23 cellular contexts compared by ENCODE assay signal in the genomic region with DNA sequence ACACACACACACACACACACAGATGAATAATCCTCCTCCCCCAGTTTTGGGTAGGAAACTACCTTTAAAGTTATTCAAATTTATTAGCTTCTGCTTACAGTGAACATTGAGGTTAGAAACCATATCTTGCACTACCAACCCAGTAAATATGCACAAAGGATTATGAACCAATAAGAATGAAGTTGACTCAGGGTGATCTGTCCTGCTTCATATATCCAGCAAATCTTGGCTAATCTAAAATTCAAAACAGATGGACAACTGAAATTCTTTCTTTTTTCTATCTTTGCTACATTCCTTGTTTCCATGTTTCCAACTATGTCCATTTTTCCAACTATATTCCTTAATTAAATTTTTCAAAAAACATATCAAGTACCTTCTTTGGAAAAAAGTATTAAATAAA.
DNase-seq lines count a peak whose midpoint lies in the region; ATAC-seq and TF ChIP-seq lines count a peak whose summit lies in the region.
"Had no signal": no experiment of that assay in that cellular context is flagged by ENCODE, and none has a peak within 500 bp of the region (broad histone marks: within the 10 kb centered on the region; RNA-seq: fewer than 3 reads in every experiment).

No MANE protein-coding gene starts in this region.

- ATAC-seq in GM18520 (IDR thresholded peaks at IDR 0.05; ENCODE audit: unreplicated experiment) = no peak
- no peak for ATAC-seq in activated T-cell treated with anti-CD3 and anti-CD28 coated beads, Interleukin-2, amount 50 U/mL, for 72 hours (replicated peaks in 1 of 2)
- ATAC-seq: activated T-cell treated with anti-CD3 and anti-CD28 coated beads, Interleukin-2, amount 50 U/mL, for 4 hours; upper lobe of right lung had no signal

- no peak overlapping the region for H3K27ac Mint-ChIP-seq in activated T-helper 1 cell treated with anti-CD3 and anti-CD28 coated beads, Interleukin-12 subunit alpha, Interleukin-12 subunit beta, Interleukin-2, Interleukin-4 antibody, amounts not matched to agents 30 ng/mL and 10 ng/mL and 1 ng/mL, durations not matched to agents 14 hours and 24 hours and 36 hours
- H3K27ac Mint-ChIP-seq in activated T-cell treated with anti-CD3 and anti-CD28 coated beads, Interleukin-2, amount 50 U/mL, for 72 hours = no peak overlapping the region
- H3K27ac Mint-ChIP-seq: activated naive CD4-positive, alpha-beta T cell treated with anti-CD3 and anti-CD28 coated beads for 36 hours; CD4-positive, alpha-beta memory T cell; naive B cell had no signal

- intact Hi-C loops in activated T-helper 1 cell treated with anti-CD3 and anti-CD28 coated beads, Interleukin-12 subunit alpha, Interleukin-12 subunit beta, Interleukin-2, Interleukin-4 antibody, amounts not matched to agents 30 ng/mL and 10 ng/mL and 1 ng/mL, durations not matched to agents 14 hours and 24 hours and 36 hours (cut with micrococcal nuclease) = no loop called here

- H3K27me3 Mint-ChIP-seq in activated T-helper 1 cell treated with anti-CD3 and anti-CD28 coated beads, Interleukin-12 subunit alpha, Interleukin-12 subunit beta, Interleukin-2, Interleukin-4 antibody, amounts not matched to agents 30 ng/mL and 10 ng/mL and 1 ng/mL, durations not matched to agents 14 hours and 24 hours and 36 hours (ENCODE audit: insufficient read depth) = peaks cover 5% of the 10 kb centered on the region
- H3K27me3 Mint-ChIP-seq in activated T-cell treated with anti-CD3 and anti-CD28 coated beads, Interleukin-2, amount 50 U/mL, for 72 hours (ENCODE audit: low read depth) = peaks cover 25% of the 10 kb centered on the region

- DNase-seq in AG10803 (ENCODE audit: low read depth) (peak; percentile 88), HS-5 (ENCODE audit: low read depth) (peak; percentile 74), fibroblast of gingiva (ENCODE audit: low read depth) (peak; percentile 85), skeletal muscle cell (ENCODE audit: low read depth) (peak; percentile 24), COLO668 (lab: John Stamatoyannopoulos, UW; ENCODE audit: unreplicated experiment) (no peak)
- DNase-seq in activated T-helper 1 cell treated with anti-CD3 and anti-CD28 coated beads, Interleukin-12 subunit alpha, Interleukin-12 subunit beta, Interleukin-2, Interleukin-4 antibody, amounts not matched to agents 30 ng/mL and 10 ng/mL and 1 ng/mL, durations not matched to agents 14 hours and 24 hours and 36 hours (ENCODE audit: low spot score) = no peak
- DNase-seq in activated T-cell treated with anti-CD3 and anti-CD28 coated beads, Interleukin-2, amount 50 U/mL, for 72 hours = no peak
- DNase-seq: activated CD4-positive, alpha-beta T cell treated with anti-CD3 and anti-CD28 coated beads for 4 hours; activated naive CD4-positive, alpha-beta T cell treated with anti-CD3 and anti-CD28 coated beads for 36 hours; activated T-cell treated with anti-CD3 and anti-CD28 coated beads, Interleukin-2, amount 50 U/mL, for 4 hours; anterior cingulate cortex; CD4-positive, alpha-beta memory T cell; cortex of kidney; foreskin melanocyte; left ventricle myocardium inferior; naive B cell; NCI-H187 treated with DMSO at 0.1 percent for 48 hours; NCI-H69; substantia nigra; T-helper 2 cell; upper lobe of right lung had no signal

- H3K4me3 ChIP-seq in AG10803 (ENCODE audit: low read length) (no peak overlapping the region), skeletal muscle cell (ENCODE audit: low read depth, low read length) (no peak overlapping the region)
- H3K4me3 ChIP-seq: left ventricle myocardium inferior, SK-N-MC, upper lobe of right lung had no signal

- no peaks in the 10 kb centered on the region for H3K4me1 Mint-ChIP-seq in activated T-helper 1 cell treated with anti-CD3 and anti-CD28 coated beads, Interleukin-12 subunit alpha, Interleukin-12 subunit beta, Interleukin-2, Interleukin-4 antibody, amounts not matched to agents 30 ng/mL and 10 ng/mL and 1 ng/mL, durations not matched to agents 14 hours and 24 hours and 36 hours (ENCODE audit: low read depth)
- peaks cover 5% of the 10 kb centered on the region for H3K4me1 Mint-ChIP-seq in activated T-cell treated with anti-CD3 and anti-CD28 coated beads, Interleukin-2, amount 50 U/mL, for 72 hours (ENCODE audit: low read depth)
- H3K4me1 Mint-ChIP-seq: CD4-positive, alpha-beta memory T cell; naive B cell had no signal

- no peaks in the 10 kb centered on the region for H3K36me3 Mint-ChIP-seq in activated T-helper 1 cell treated with anti-CD3 and anti-CD28 coated beads, Interleukin-12 subunit alpha, Interleukin-12 subunit beta, Interleukin-2, Interleukin-4 antibody, amounts not matched to agents 30 ng/mL and 10 ng/mL and 1 ng/mL, durations not matched to agents 14 hours and 24 hours and 36 hours (ENCODE audit: low read depth)
- H3K36me3 Mint-ChIP-seq in activated T-cell treated with anti-CD3 and anti-CD28 coated beads, Interleukin-2, amount 50 U/mL, for 72 hours (ENCODE audit: insufficient read depth in 2 of 2) = no peaks in the 10 kb centered on the region
- H3K36me3 Mint-ChIP-seq: CD4-positive, alpha-beta memory T cell; naive B cell had no signal

- no peaks in the 10 kb centered on the region for H3K9me3 Mint-ChIP-seq in activated T-helper 1 cell treated with anti-CD3 and anti-CD28 coated beads, Interleukin-12 subunit alpha, Interleukin-12 subunit beta, Interleukin-2, Interleukin-4 antibody, amounts not matched to agents 30 ng/mL and 10 ng/mL and 1 ng/mL, durations not matched to agents 14 hours and 24 hours and 36 hours
- H3K9me3 Mint-ChIP-seq in activated T-cell treated with anti-CD3 and anti-CD28 coated beads, Interleukin-2, amount 50 U/mL, for 72 hours = no peaks in the 10 kb centered on the region
- H3K9me3 Mint-ChIP-seq: activated naive CD4-positive, alpha-beta T cell treated with anti-CD3 and anti-CD28 coated beads for 36 hours; activated T-cell treated with anti-CD3 and anti-CD28 coated beads, Interleukin-2, amount 50 U/mL, for 4 hours had no signal

- no peak overlapping the region for H3K4me3 Mint-ChIP-seq in activated T-helper 1 cell treated with anti-CD3 and anti-CD28 coated beads, Interleukin-12 subunit alpha, Interleukin-12 subunit beta, Interleukin-2, Interleukin-4 antibody, amounts not matched to agents 30 ng/mL and 10 ng/mL and 1 ng/mL, durations not matched to agents 14 hours and 24 hours and 36 hours
- no peak overlapping the region for H3K4me3 Mint-ChIP-seq in activated T-cell treated with anti-CD3 and anti-CD28 coated beads, Interleukin-2, amount 50 U/mL, for 72 hours
- H3K4me3 Mint-ChIP-seq: activated naive CD4-positive, alpha-beta T cell treated with anti-CD3 and anti-CD28 coated beads for 36 hours; activated T-cell treated with anti-CD3 and anti-CD28 coated beads, Interleukin-2, amount 50 U/mL, for 4 hours; CD4-positive, alpha-beta memory T cell; naive B cell had no signal

- no peak for TF ChIP-seq CTCF in AG10803 (conservative IDR thresholded peaks at IDR 0.05; ENCODE audit: low read length)

Comparison
In these comparisons a context has a peak if more than half of its experiments do, and no peak if none do; other contexts are left out.
1. DNase-seq: peak in AG10803 (single experiment), HS-5 (single experiment), fibroblast of gingiva (single experiment) and skeletal muscle cell (single experiment); none in activated T-helper 1 cell treated with anti-CD3 and anti-CD28 coated beads, Interleukin-12 subunit alpha, Interleukin-12 subunit beta, Interleukin-2, Interleukin-4 antibody, amounts not matched to agents 30 ng/mL and 10 ng/mL and 1 ng/mL, durations not matched to agents 14 hours and 24 hours and 36 hours (single experiment), activated T-cell treated with anti-CD3 and anti-CD28 coated beads, Interleukin-2, amount 50 U/mL, for 72 hours (0 of 2) and COLO668 (single experiment).